ENCODE assay signal across 2 cellular contexts in genomic region chr3:196673632-196674031, GRCh38.
TF ChIP-seq lines count a peak whose summit lies in the region.

No MANE protein-coding gene starts in this region.

TF ChIP-seq in HEK293, 187 proteins besides CTCF, POLR2A, EP300 and RAD21:
- TF ChIP-seq, protein P1, sequence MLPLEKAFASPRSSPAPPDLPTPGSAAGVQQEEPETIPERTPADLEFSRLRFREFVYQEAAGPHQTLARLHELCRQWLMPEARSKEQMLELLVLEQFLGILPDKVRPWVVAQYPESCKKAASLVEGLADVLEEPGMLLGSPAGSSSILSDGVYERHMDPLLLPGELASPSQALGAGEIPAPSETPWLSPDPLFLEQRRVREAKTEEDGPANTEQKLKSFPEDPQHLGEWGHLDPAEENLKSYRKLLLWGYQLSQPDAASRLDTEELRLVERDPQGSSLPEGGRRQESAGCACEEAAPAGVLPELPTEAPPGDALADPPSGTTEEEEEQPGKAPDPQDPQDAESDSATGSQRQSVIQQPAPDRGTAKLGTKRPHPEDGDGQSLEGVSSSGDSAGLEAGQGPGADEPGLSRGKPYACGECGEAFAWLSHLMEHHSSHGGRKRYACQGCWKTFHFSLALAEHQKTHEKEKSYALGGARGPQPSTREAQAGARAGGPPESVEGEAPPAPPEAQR (tag by site-specific recombination; IDR thresholded peaks at IDR 0.05): no peak
- TF ChIP-seq ZNF146 (tag by site-specific recombination; IDR thresholded peaks at IDR 0.05): peak; percentile 99
- no peak for TF ChIP-seq ZNF202 (tag by site-specific recombination; IDR thresholded peaks at IDR 0.05; ENCODE audit: borderline replicate concordance)
- no peak for TF ChIP-seq ZNF548 (tag by site-specific recombination; IDR thresholded peaks at IDR 0.05)
- no peak for TF ChIP-seq ZNF596 (tag by site-specific recombination; IDR thresholded peaks at IDR 0.05)

TF ChIP-seq in K562, 482 proteins besides CTCF, POLR2A, EP300 and RAD21:
- TF ChIP-seq, protein P2, sequence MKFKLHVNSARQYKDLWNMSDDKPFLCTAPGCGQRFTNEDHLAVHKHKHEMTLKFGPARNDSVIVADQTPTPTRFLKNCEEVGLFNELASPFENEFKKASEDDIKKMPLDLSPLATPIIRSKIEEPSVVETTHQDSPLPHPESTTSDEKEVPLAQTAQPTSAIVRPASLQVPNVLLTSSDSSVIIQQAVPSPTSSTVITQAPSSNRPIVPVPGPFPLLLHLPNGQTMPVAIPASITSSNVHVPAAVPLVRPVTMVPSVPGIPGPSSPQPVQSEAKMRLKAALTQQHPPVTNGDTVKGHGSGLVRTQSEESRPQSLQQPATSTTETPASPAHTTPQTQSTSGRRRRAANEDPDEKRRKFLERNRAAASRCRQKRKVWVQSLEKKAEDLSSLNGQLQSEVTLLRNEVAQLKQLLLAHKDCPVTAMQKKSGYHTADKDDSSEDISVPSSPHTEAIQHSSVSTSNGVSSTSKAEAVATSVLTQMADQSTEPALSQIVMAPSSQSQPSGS (CRISPR knock-in tag; IDR thresholded peaks at IDR 0.05): no peak
- no peak for TF ChIP-seq ZNF280B (CRISPR knock-in tag; IDR thresholded peaks at IDR 0.05)
- TF ChIP-seq BCOR (IDR thresholded peaks at IDR 0.05): 0 out of 2 replicates have a peak, but pooled peaks have one; percentile 27
- 0 out of 4 replicates have a peak, but pooled peaks of 1 of the 2 experiments have one; percentile 42 for TF ChIP-seq KDM1A (IDR thresholded peaks at IDR 0.05)
- no peak for TF ChIP-seq MTA1 (IDR thresholded peaks at IDR 0.05; ENCODE audit: borderline replicate concordance)
- TF ChIP-seq RBM25 (IDR thresholded peaks at IDR 0.05; ENCODE audit: low read depth, low read length, severe bottlenecking): peak; percentile 69
- peak; percentile 97 for TF ChIP-seq ZNF146 (CRISPR knock-in tag; IDR thresholded peaks at IDR 0.05; ENCODE audit: unreplicated experiment)
- TF ChIP-seq ZSCAN32 (CRISPR knock-in tag; IDR thresholded peaks at IDR 0.05): no peak
TF ChIP-seq in K562: peak in this region for 4.
